In the genomic region with DNA sequence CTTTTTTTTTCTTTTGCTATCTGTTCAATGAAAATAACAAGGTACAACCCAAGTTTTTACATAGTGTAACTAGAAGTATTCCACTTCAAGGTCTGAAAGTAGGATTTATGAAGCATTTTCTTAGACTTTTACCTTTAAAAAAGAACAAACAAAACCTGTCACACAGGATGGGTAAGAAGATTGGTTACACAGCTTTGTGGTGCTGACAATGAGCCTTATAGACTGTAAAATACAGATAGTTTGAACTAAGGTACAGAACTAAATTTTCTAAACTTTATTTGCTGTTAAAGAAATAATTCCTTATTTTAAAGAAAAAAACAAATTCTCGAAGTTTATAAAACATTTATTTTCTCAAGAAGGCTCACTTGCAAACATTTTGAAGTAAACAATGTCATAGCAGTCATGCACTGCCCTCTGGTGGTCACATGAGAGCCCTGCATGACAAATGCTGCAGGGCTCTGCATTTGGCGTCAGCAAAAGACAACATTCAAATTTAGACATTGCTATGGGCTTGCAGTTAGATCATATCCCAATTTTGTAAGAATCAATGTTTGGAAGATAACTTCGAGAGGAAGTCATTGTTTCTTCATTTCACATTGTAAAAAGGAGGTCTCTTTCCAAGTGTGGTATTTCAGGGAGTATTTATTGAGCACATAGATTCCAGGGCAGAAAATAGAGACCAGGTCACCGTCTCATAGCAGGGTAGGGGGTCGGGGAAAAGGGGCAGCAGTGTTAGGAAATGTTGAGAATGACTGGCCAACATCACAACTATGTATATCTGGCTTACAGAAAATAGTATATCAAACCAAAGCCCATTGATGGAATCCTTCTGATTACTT, we compare ENCODE assay signal across 8 cellular contexts.
DNase-seq lines count a peak whose midpoint lies in the region; ATAC-seq and TF ChIP-seq lines count a peak whose summit lies in the region.

No MANE protein-coding gene starts in this region.

- CTCF ChIA-PET in MCF 10A (lab: Yijun Ruan, JAX), result interaction anchor here (0.5 to 8.2 kb wide), 40 partner anchors 9 to 1739 kb away, joined by 3 to 213 read pairs (median 4); no protein-coding TSS in a partner anchor

- peaks cover 8% of the 10 kb centered on the region for H3K9me3 Mint-ChIP-seq in MCF 10A (ENCODE audit: unreplicated experiment)

- POLR2A ChIA-PET in MCF 10A (lab: Yijun Ruan, JAX), result interaction anchor here (1.9 kb wide), 1 partner anchor 66 kb away, joined by 5 read pairs; no protein-coding TSS in a partner anchor

- intact Hi-C loops in MCF 10A (cut with micrococcal nuclease), result loop anchor here (1.0 to 5.0 kb wide), 6 partner anchors 25 to 1024 kb away; no protein-coding TSS in a partner anchor

- no peak overlapping the region for H3K4me3 ChIP-seq in HL-60 (replicated peaks; ENCODE audit: insufficient read depth, low read length)

- no peaks in the 10 kb centered on the region for H3K36me3 Mint-ChIP-seq in MCF 10A (ENCODE audit: insufficient read depth, unreplicated experiment)

- ATAC-seq in GM21423 (IDR thresholded peaks at IDR 0.05; ENCODE audit: unreplicated experiment), result peak; percentile 86
- ATAC-seq in SK-N-SH treated with all-trans-retinoic acid at 6 μM for 48 hours, result peak; percentile 93

- TF ChIP-seq CTCF in HL-60 (IDR thresholded peaks at IDR 0.05; ENCODE audit: insufficient read depth, low read length) (peak; percentile 97), MCF 10A (IDR thresholded peaks at IDR 0.05; ENCODE audit: unreplicated experiment) (peak; percentile 100)

- H3K4me1 Mint-ChIP-seq in MCF 10A (ENCODE audit: insufficient read depth, unreplicated experiment), result no peaks in the 10 kb centered on the region

- no peak overlapping the region for H3K27ac Mint-ChIP-seq in MCF 10A (ENCODE audit: low read depth, unreplicated experiment)

- peaks cover 31% of the 10 kb centered on the region for H3K27me3 Mint-ChIP-seq in MCF 10A (ENCODE audit: insufficient read depth, unreplicated experiment)

- no peak overlapping the region for H3K4me3 Mint-ChIP-seq in MCF 10A (ENCODE audit: unreplicated experiment)

- no peak overlapping the region for H3K27ac ChIP-seq in HL-60 (replicated peaks)

- no peaks in the 10 kb centered on the region for H3K27me3 ChIP-seq in HL-60 (ENCODE audit: insufficient read depth, poor library complexity, severe bottlenecking)

- BruUV-seq in MCF 10A (replicated peaks; lab: Mats Ljungman, UMichigan), result no TSS peak

- peak; percentile 6 for DNase-seq in NCI-H2196 (lab: John Stamatoyannopoulos, UW; ENCODE audit: unreplicated experiment)
- DNase-seq in NCI-H2196 treated with DMSO at 0.1 percent for 48 hours (lab: John Stamatoyannopoulos, UW; ENCODE audit: unreplicated experiment), result no peak
- peak; percentile 25 to 32 for DNase-seq in HL-60 (ENCODE audit: low read depth in 1 of 2, low spot score in 1 of 2)
- DNase-seq in MCF 10A (ENCODE audit: unreplicated experiment), result peak; percentile 85
- peak; percentile 61 for DNase-seq in kidney tubule cell (ENCODE audit: low spot score)
- DNase-seq in stimulated activated CD8-positive, alpha-beta memory T cell treated with anti-CD3 and anti-CD28 coated beads, Interleukin-15, amount 100 ng/mL, for 1 hour (ENCODE audit: low read depth), result peak; percentile 4

TF ChIP-seq in SK-N-SH treated with all-trans-retinoic acid at 6 μM for 48 hours, 23 proteins besides CTCF, POLR2A, EP300 and RAD21:
- TF ChIP-seq CREB5 (CRISPR knock-in tag; IDR thresholded peaks at IDR 0.05; ENCODE audit: low read depth), result no peak
- TF ChIP-seq, protein P1, sequence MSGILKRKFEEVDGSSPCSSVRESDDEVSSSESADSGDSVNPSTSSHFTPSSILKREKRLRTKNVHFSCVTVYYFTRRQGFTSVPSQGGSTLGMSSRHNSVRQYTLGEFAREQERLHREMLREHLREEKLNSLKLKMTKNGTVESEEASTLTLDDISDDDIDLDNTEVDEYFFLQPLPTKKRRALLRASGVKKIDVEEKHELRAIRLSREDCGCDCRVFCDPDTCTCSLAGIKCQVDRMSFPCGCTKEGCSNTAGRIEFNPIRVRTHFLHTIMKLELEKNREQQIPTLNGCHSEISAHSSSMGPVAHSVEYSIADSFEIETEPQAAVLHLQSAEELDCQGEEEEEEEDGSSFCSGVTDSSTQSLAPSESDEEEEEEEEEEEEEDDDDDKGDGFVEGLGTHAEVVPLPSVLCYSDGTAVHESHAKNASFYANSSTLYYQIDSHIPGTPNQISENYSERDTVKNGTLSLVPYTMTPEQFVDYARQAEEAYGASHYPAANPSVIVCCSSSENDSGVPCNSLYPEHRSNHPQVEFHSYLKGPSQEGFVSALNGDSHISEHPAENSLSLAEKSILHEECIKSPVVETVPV (CRISPR knock-in tag; IDR thresholded peaks at IDR 0.05), result no peak
- TF ChIP-seq ZFP3 (CRISPR knock-in tag; IDR thresholded peaks at IDR 0.05), result no peak
- no peak for TF ChIP-seq ZNF565 (CRISPR knock-in tag; conservative IDR thresholded peaks at IDR 0.05; ENCODE audit: low read depth)
- no peak for TF ChIP-seq ZFP30 (CRISPR knock-in tag; IDR thresholded peaks at IDR 0.05)
- no peak for TF ChIP-seq RARB (CRISPR knock-in tag; IDR thresholded peaks at IDR 0.05)
- TF ChIP-seq TCF4 (CRISPR knock-in tag; IDR thresholded peaks at IDR 0.05; ENCODE audit: borderline replicate concordance), result no peak
